ENCODE assay signal across 28 cellular contexts in genomic region chr9:110160163-110160562, GRCh38. TPM values are rescaled to one million over a fixed set of nuclear protein-coding genes. Genes with fewer than 3 reads are reported as not detected.
DNase-seq lines count a peak whose midpoint lies in the region; ATAC-seq and TF ChIP-seq lines count a peak whose summit lies in the region.
"Had no signal": no experiment of that assay in that cellular context is flagged by ENCODE, and none has a peak within 500 bp of the region (broad histone marks: within the 10 kb centered on the region; RNA-seq: fewer than 3 reads in every experiment).

No MANE protein-coding gene starts in this region.

- no peak overlapping the region for H2BK120ac ChIP-seq in mesenchymal stem cell (ENCODE audit: low read depth, low read length)

- peaks cover 57% of the 10 kb centered on the region for H3F3A ChIP-seq in GM23248 (ENCODE audit: insufficient read depth)

- in situ Hi-C loops in GM23248 (cut with MboI): no loop called here

- no peak overlapping the region for H4K8ac ChIP-seq in mesenchymal stem cell (ENCODE audit: low read length)

- no peak for TF ChIP-seq CTCF in activated B cell treated with CpG ODN at 0.5 μM for 24 hours (IDR thresholded peaks at IDR 0.05)

- H3K18ac ChIP-seq in mesenchymal stem cell (ENCODE audit: low read depth in 1 of 2, low read length in 2 of 2): no peak overlapping the region

- H3K14ac ChIP-seq in mesenchymal stem cell (ENCODE audit: low read length in 2 of 2): no peak overlapping the region

- H3K9ac ChIP-seq in BLaER1 (no peak overlapping the region), GM23248 (no peak overlapping the region), mesenchymal stem cell (ENCODE audit: low read length) (no peak overlapping the region)
- H3K9ac ChIP-seq: KMS-11 had no signal

- H2BK12ac ChIP-seq in mesenchymal stem cell (ENCODE audit: low read length in 2 of 2): no peak overlapping the region

- H2AFZ ChIP-seq in GM23248 (no peak overlapping the region), mesenchymal stem cell (ENCODE audit: low read depth, low read length) (no peak overlapping the region)

- no peak overlapping the region for H2BK5ac ChIP-seq in mesenchymal stem cell (ENCODE audit: low read depth, low read length, poor library complexity, severe bottlenecking)

- WGBS in GM23248 (ENCODE audit: low coverage in 1 of 2, low lambda C conversion rate in 2 of 2, missing lambda C conversion rate in 2 of 2), 2 experiments: 87 to 100% methylated on average over 1 of the region's 1 CpG
- 72% methylated on average over 1 of the region's 1 CpG for WGBS in mesenchymal stem cell

- peaks cover 15% of the 10 kb centered on the region for H3K9me3 ChIP-seq in BLaER1
- no peaks in the 10 kb centered on the region for H3K9me3 ChIP-seq in GM23248 (ENCODE audit: low read depth)
- H3K9me3 ChIP-seq in mesenchymal stem cell (ENCODE audit: control insufficient read depth, low read length): no peaks in the 10 kb centered on the region
- H3K9me3 ChIP-seq: Peyer's patch, transverse colon had no signal

- H3K4me1 ChIP-seq in BLaER1 (peaks cover 74% of the 10 kb centered on the region), GM23248 (ENCODE audit: insufficient read depth) (peaks cover 28% of the 10 kb centered on the region), mesenchymal stem cell (ENCODE audit: control insufficient read depth, insufficient read depth, low read depth, low read length) (peaks cover 8% of the 10 kb centered on the region)

- peaks cover 9% of the 10 kb centered on the region; the same call in 1 of the 2 replicates for H3K36me3 ChIP-seq in BLaER1
- peaks cover 17% of the 10 kb centered on the region; the same call in 1 of the 2 replicates for H3K36me3 ChIP-seq in GM23248 (ENCODE audit: low read depth)
- peaks cover 12 to 59% of the 10 kb centered on the region in 2 experiments for H3K36me3 ChIP-seq in mesenchymal stem cell (ENCODE audit: control insufficient read depth in 1 of 2, insufficient read depth in 2 of 2, low read depth in 1 of 2, low read length in 2 of 2)
- H3K36me3 ChIP-seq: Peyer's patch, transverse colon had no signal

- H3K4me1 Mint-ChIP-seq in activated B cell treated with CpG ODN at 0.5 μM for 24 hours: peaks cover 78% of the 10 kb centered on the region

- peaks cover 100% of the 10 kb centered on the region for H3K79me2 ChIP-seq in GM23248 (ENCODE audit: insufficient read depth)

- H4K20me1 ChIP-seq in BLaER1: no peaks in the 10 kb centered on the region
- H4K20me1 ChIP-seq in GM23248 (ENCODE audit: insufficient read depth): peaks cover 40% of the 10 kb centered on the region; the same call in 1 of the 2 replicates

- no peak overlapping the region for H2AK5ac ChIP-seq in mesenchymal stem cell (ENCODE audit: low read length, severe bottlenecking)

- peak; percentile 41 for DNase-seq in GM23248
- no peak for DNase-seq in activated B cell treated with CpG ODN at 0.5 μM for 24 hours
- DNase-seq in mesenchymal stem cell: peak; percentile 78
- no peak for DNase-seq in activated naive CD4-positive, alpha-beta T cell treated with Interleukin-2 at 50 U/mL for 16 hours
- DNase-seq in stimulated activated CD4-positive, alpha-beta T cell treated with anti-CD3 and anti-CD28 coated beads, Interleukin-4, amount 100 ng/mL, for 24 hours: no peak
- DNase-seq: activated CD4-positive, CD25-positive, alpha-beta regulatory T cell treated with anti-CD3 and anti-CD28 coated beads, Interleukin-2, amount 50 U/mL, for 72 hours; activated gamma-delta T cell treated with Interleukin-2 at 50 U/mL for 16 hours; activated T-cell treated with anti-CD3 and anti-CD28 coated beads for 4 hours; glutamatergic neuron; H9; left ventricle myocardium superior; MV-4-11; naive thymus-derived CD8-positive, alpha-beta T cell; NCI-H1694 treated with DMSO at 0.1 percent for 48 hours; NCI-H526; Peyer's patch; stimulated activated CD8-positive, alpha-beta memory T cell treated with anti-CD3 and anti-CD28 coated beads, Interleukin-4, amount 100 ng/mL, for 48 hours; transverse colon had no signal

- no peaks in the 10 kb centered on the region for H3K27me3 ChIP-seq in BLaER1
- no peaks in the 10 kb centered on the region for H3K27me3 ChIP-seq in GM23248 (replicated peaks; ENCODE audit: insufficient read depth)
- no peaks in the 10 kb centered on the region for H3K27me3 ChIP-seq in mesenchymal stem cell (ENCODE audit: control insufficient read depth in 1 of 2, insufficient read depth in 1 of 2, low read length in 2 of 2)
- H3K27me3 ChIP-seq: Peyer's patch, transverse colon had no signal

- H3K27ac ChIP-seq in BLaER1: peak overlapping the region; percentile 27; the same call in 1 of the 2 replicates
- no peak overlapping the region for H3K27ac ChIP-seq in GM23248
- no peak overlapping the region for H3K27ac ChIP-seq in mesenchymal stem cell (ENCODE audit: low read length, poor library complexity, severe bottlenecking)
- H3K27ac ChIP-seq: C4-2B, KMS-11, Peyer's patch, transverse colon had no signal

- CTCF ChIA-PET in activated B cell treated with CpG ODN at 0.5 μM for 24 hours (lab: Charles Lee): no interaction called here

- peak overlapping the region; percentile 41 for H3K27ac Mint-ChIP-seq in activated B cell treated with CpG ODN at 0.5 μM for 24 hours
- H3K27ac Mint-ChIP-seq: H9; mesothelial cell of epicardium; naive thymus-derived CD8-positive, alpha-beta T cell had no signal

- H3K36me3 Mint-ChIP-seq in activated B cell treated with CpG ODN at 0.5 μM for 24 hours (ENCODE audit: low read depth): peaks cover 73% of the 10 kb centered on the region
- H3K36me3 Mint-ChIP-seq: mesothelial cell of epicardium; naive thymus-derived CD8-positive, alpha-beta T cell had no signal

- H3K4me3 Mint-ChIP-seq in activated B cell treated with CpG ODN at 0.5 μM for 24 hours: no peak overlapping the region
- H3K4me3 Mint-ChIP-seq: H9; mesothelial cell of epicardium; naive thymus-derived CD8-positive, alpha-beta T cell had no signal

- no peaks in the 10 kb centered on the region for H3K9me2 ChIP-seq in GM23248 (ENCODE audit: insufficient read depth)

- H4K91ac ChIP-seq in mesenchymal stem cell (ENCODE audit: low read length): no peak overlapping the region

- H3K4ac ChIP-seq in mesenchymal stem cell (ENCODE audit: low read depth in 1 of 2, low read length in 2 of 2): no peak overlapping the region

- POLR2A ChIA-PET in activated B cell treated with CpG ODN at 0.5 μM for 24 hours (lab: Charles Lee): no interaction called here

- H2BK15ac ChIP-seq in mesenchymal stem cell (ENCODE audit: low read depth, poor library complexity, severe bottlenecking): no peak overlapping the region

- no peaks in the 10 kb centered on the region for H3K9me3 Mint-ChIP-seq in activated B cell treated with CpG ODN at 0.5 μM for 24 hours
- H3K9me3 Mint-ChIP-seq: H9; mesothelial cell of epicardium; naive thymus-derived CD8-positive, alpha-beta T cell had no signal

- ATAC-seq in activated B cell treated with CpG ODN at 0.5 μM for 24 hours (ENCODE audit: low read depth) (no peak), GM18511 (IDR thresholded peaks at IDR 0.05; ENCODE audit: unreplicated experiment) (no peak)
- ATAC-seq: left ventricle myocardium superior; naive thymus-derived CD8-positive, alpha-beta T cell had no signal

- H3K23ac ChIP-seq in mesenchymal stem cell (ENCODE audit: low read length in 2 of 2): no peak overlapping the region

- no peaks in the 10 kb centered on the region for H3K27me3 Mint-ChIP-seq in activated B cell treated with CpG ODN at 0.5 μM for 24 hours
- H3K27me3 Mint-ChIP-seq: naive thymus-derived CD8-positive, alpha-beta T cell had no signal

- H3K4me3 ChIP-seq in BLaER1: no peak overlapping the region
- no peak overlapping the region for H3K4me3 ChIP-seq in GM23248
- H3K4me3 ChIP-seq in mesenchymal stem cell (ENCODE audit: insufficient read depth in 1 of 2, low read depth in 1 of 2, low read length in 2 of 2): no peak overlapping the region
- H3K4me3 ChIP-seq: Peyer's patch, transverse colon had no signal

- H3K4me2 ChIP-seq in BLaER1: peak overlapping the region; percentile 71
- no peak overlapping the region for H3K4me2 ChIP-seq in GM23248 (ENCODE audit: unreplicated experiment)
- H3K4me2 ChIP-seq in mesenchymal stem cell (ENCODE audit: low read length, poor library complexity, severe bottlenecking): no peak overlapping the region

- H3K79me1 ChIP-seq in mesenchymal stem cell (replicated peaks; ENCODE audit: low read length, poor library complexity, severe bottlenecking): peaks cover 27% of the 10 kb centered on the region

- intact Hi-C loops in activated B cell treated with CpG ODN at 0.5 μM for 24 hours (cut with micrococcal nuclease): no loop called here

RNA-seq across cellular contexts. Expression of gene C9orf152, which starts 47.8 kb away (rescaled TPM):
- not detected in 2 replicates for total RNA-seq in GM23248 (2014; rRNA removed; shearing (Covaris generic))
- 0.09 TPM in 1 of 2 replicates, not detected in the other for polyA plus RNA-seq in GM23248 (2016; fragmentation: Nextera tagmentation; extraction: Ambion mirVana)
- total RNA-seq in activated B cell treated with CpG ODN at 0.5 μM for 24 hours: not detected in 2 replicates
- not detected for polyA plus RNA-seq in mesenchymal stem cell (2013, experiment 1 of 2)
- polyA plus RNA-seq in mesenchymal stem cell (2013, experiment 2 of 2): not detected
- total RNA-seq: chondrocyte; H9; left ventricle myocardium superior; mesothelial cell of epicardium; naive thymus-derived CD8-positive, alpha-beta T cell; omental fat pad; skeletal muscle tissue had no signal
- polyA plus RNA-seq: AG04450; keratinocyte; naive thymus-derived CD8-positive, alpha-beta T cell had no signal

Comparison
In these comparisons a context has a peak if more than half of its experiments do, and no peak if none do; other contexts are left out.
1. DNase-seq: peak in GM23248 (single experiment) and mesenchymal stem cell (single experiment); none in activated B cell treated with CpG ODN at 0.5 μM for 24 hours (single experiment), activated naive CD4-positive, alpha-beta T cell treated with Interleukin-2 at 50 U/mL for 16 hours (single experiment) and stimulated activated CD4-positive, alpha-beta T cell treated with anti-CD3 and anti-CD28 coated beads, Interleukin-4, amount 100 ng/mL, for 24 hours (single experiment).